27 cellular contexts compared by ENCODE assay signal in genomic region chr11:27896096-27896495, GRCh38.
"Had no signal": no experiment of that assay in that cellular context is flagged by ENCODE, and none has a peak within 500 bp of the region (broad histone marks: within the 10 kb centered on the region; RNA-seq: fewer than 3 reads in every experiment).

No MANE protein-coding gene starts in this region.

- H3K9me3 ChIP-seq: neutrophil, pancreas, prostate gland, right lobe of liver, sigmoid colon, stomach, thoracic aorta, thyroid gland, tibial nerve, upper lobe of left lung, vagina had no signal

- H3K4me1 ChIP-seq: pancreas, prostate gland, right lobe of liver, sigmoid colon, stomach, thyroid gland, tibial nerve, upper lobe of left lung, vagina had no signal

- ATAC-seq: natural killer cell treated with Interleukin-12 subunit alpha and Interleukin-12 subunit beta and Interleukin-15 and Interleukin-18, amount 100 ng/mL, for 72 hours; pancreas; right cardiac atrium; right lobe of liver; stimulated activated effector memory CD8-positive, alpha-beta T cell treated with anti-CD3 and anti-CD28 coated beads, Interleukin-12 subunit alpha, Interleukin-12 subunit beta, amount 100 ng/mL, for 72 hours; stimulated activated naive B cell treated with anti-CD40 and anti-IgM and Interleukin-4, amounts not matched to agents 10 μg/mL and 1 μg/mL and 100 μg/mL, for 72 hours had no signal

- H3K4me3 Mint-ChIP-seq: natural killer cell treated with Interleukin-12 subunit alpha and Interleukin-12 subunit beta and Interleukin-15 and Interleukin-18, amount 100 ng/mL, for 72 hours; nephron progenitor cell; neural crest cell; stimulated activated effector memory CD8-positive, alpha-beta T cell treated with anti-CD3 and anti-CD28 coated beads, Interleukin-12 subunit alpha, Interleukin-12 subunit beta, amount 100 ng/mL, for 72 hours; stimulated activated naive B cell treated with anti-CD40 and anti-IgM and Interleukin-4, amounts not matched to agents 10 μg/mL and 1 μg/mL and 100 μg/mL, for 72 hours; stimulated activated naive CD8-positive, alpha-beta T cell treated with anti-CD3 and anti-CD28 coated beads, Interleukin-15, Interleukin-2, amounts not matched to agents 100 ng/mL and 50 ng/mL, for 24 hours had no signal

- H3K27me3 Mint-ChIP-seq: natural killer cell treated with Interleukin-12 subunit alpha and Interleukin-12 subunit beta and Interleukin-15 and Interleukin-18, amount 100 ng/mL, for 72 hours had no signal

- H3K36me3 ChIP-seq: neutrophil, pancreas, prostate gland, right lobe of liver, sigmoid colon, stomach, thoracic aorta, thyroid gland, tibial nerve, upper lobe of left lung, vagina had no signal

- FAIRE-seq: pancreas, small intestine, urothelium cell line had no signal

- H3K27me3 ChIP-seq: neutrophil, pancreas, right lobe of liver, sigmoid colon, stomach, thyroid gland, tibial nerve, upper lobe of left lung, vagina had no signal

- H3K4me3 ChIP-seq: pancreas, prostate gland, right lobe of liver, sigmoid colon, stomach, thoracic aorta, thyroid gland, tibial nerve, upper lobe of left lung, vagina had no signal

- H3K4me1 Mint-ChIP-seq: neural crest cell; stimulated activated effector memory CD8-positive, alpha-beta T cell treated with anti-CD3 and anti-CD28 coated beads, Interleukin-12 subunit alpha, Interleukin-12 subunit beta, amount 100 ng/mL, for 72 hours; stimulated activated naive B cell treated with anti-CD40 and anti-IgM and Interleukin-4, amounts not matched to agents 10 μg/mL and 1 μg/mL and 100 μg/mL, for 72 hours had no signal

- DNase-seq: nephron progenitor cell; nucleus accumbens; pancreas; right cardiac atrium; right lobe of liver; sigmoid colon; small intestine; stimulated activated CD4-positive, alpha-beta T cell treated with anti-CD3 and anti-CD28 coated beads, Interleukin-15, amount 100 ng/mL, for 24 hours; stimulated activated CD4-positive, alpha-beta T cell treated with anti-CD3 and anti-CD28 coated beads, Interleukin-2, amount 100 ng/mL, for 24 hours; stimulated activated CD4-positive, alpha-beta T cell treated with anti-CD3 and anti-CD28 coated beads, Interleukin-2, amount 100 ng/mL, for 48 hours; stimulated activated CD4-positive, alpha-beta T cell treated with anti-CD3 and anti-CD28 coated beads, Interleukin-4, amount 100 ng/mL, for 24 hours; stimulated activated naive B cell treated with anti-CD40 and anti-IgM and Interleukin-4, amounts not matched to agents 10 μg/mL and 1 μg/mL and 100 μg/mL, for 72 hours; stimulated activated naive CD4-positive, alpha-beta T cell treated with Interleukin-2 at 50 U/mL for 16 hours; stomach; thyroid gland; trophoblast cell; upper lobe of left lung had no signal

- H3K9me3 Mint-ChIP-seq: nephron progenitor cell; neural crest cell; stimulated activated naive CD8-positive, alpha-beta T cell treated with anti-CD3 and anti-CD28 coated beads, Interleukin-15, Interleukin-2, amounts not matched to agents 100 ng/mL and 50 ng/mL, for 24 hours had no signal

- H3K27ac ChIP-seq: neutrophil, pancreas, prostate gland, right lobe of liver, sigmoid colon, stomach, thoracic aorta, thyroid gland, tibial nerve, upper lobe of left lung, vagina had no signal

- H3K27ac Mint-ChIP-seq: natural killer cell treated with Interleukin-12 subunit alpha and Interleukin-12 subunit beta and Interleukin-15 and Interleukin-18, amount 100 ng/mL, for 72 hours; nephron progenitor cell; stimulated activated effector memory CD8-positive, alpha-beta T cell treated with anti-CD3 and anti-CD28 coated beads, Interleukin-12 subunit alpha, Interleukin-12 subunit beta, amount 100 ng/mL, for 72 hours; stimulated activated naive B cell treated with anti-CD40 and anti-IgM and Interleukin-4, amounts not matched to agents 10 μg/mL and 1 μg/mL and 100 μg/mL, for 72 hours; stimulated activated naive CD8-positive, alpha-beta T cell treated with anti-CD3 and anti-CD28 coated beads, Interleukin-15, Interleukin-2, amounts not matched to agents 100 ng/mL and 50 ng/mL, for 24 hours had no signal

- H3K36me3 Mint-ChIP-seq: natural killer cell treated with Interleukin-12 subunit alpha and Interleukin-12 subunit beta and Interleukin-15 and Interleukin-18, amount 100 ng/mL, for 72 hours; stimulated activated effector memory CD8-positive, alpha-beta T cell treated with anti-CD3 and anti-CD28 coated beads, Interleukin-12 subunit alpha, Interleukin-12 subunit beta, amount 100 ng/mL, for 72 hours; stimulated activated naive B cell treated with anti-CD40 and anti-IgM and Interleukin-4, amounts not matched to agents 10 μg/mL and 1 μg/mL and 100 μg/mL, for 72 hours had no signal
